Comparison of ENCODE assay signal across 26 cellular contexts in genomic region chr20:23255106-23255505, GRCh38.
"Had no signal": no experiment of that assay in that cellular context is flagged by ENCODE, and none has a peak within 500 bp of the region (broad histone marks: within the 10 kb centered on the region; RNA-seq: fewer than 3 reads in every experiment).

No MANE protein-coding gene starts in this region.

- ATAC-seq: heart right ventricle; left colon; left ventricle myocardium superior; lower lobe of right lung; natural killer cell; right cardiac atrium; stimulated activated effector memory CD8-positive, alpha-beta T cell treated with anti-CD3 and anti-CD28 coated beads, Interleukin-12 subunit alpha, Interleukin-12 subunit beta, amount 100 ng/mL, for 72 hours had no signal

- H3K4me3 ChIP-seq: colonic mucosa, esophagus squamous epithelium, heart right ventricle, lower lobe of right lung, prostate gland, sigmoid colon, stomach, tibial artery, upper lobe of left lung had no signal

- H3K4me1 ChIP-seq: colonic mucosa, prostate gland, sigmoid colon had no signal

- FAIRE-seq: endothelial cell of umbilical vein, islet of Langerhans, urothelium cell line had no signal

- H3K9me3 ChIP-seq: colonic mucosa, esophagus squamous epithelium, heart right ventricle, lower lobe of right lung, prostate gland, sigmoid colon, stomach, tibial artery, upper lobe of left lung had no signal

- H3K27me3 ChIP-seq: colonic mucosa, sigmoid colon, upper lobe of left lung had no signal

- H3K27ac ChIP-seq: colonic mucosa, lower lobe of right lung, prostate gland, sigmoid colon, tibial artery had no signal

- H3K36me3 ChIP-seq: colonic mucosa, esophagus squamous epithelium, heart right ventricle, lower lobe of right lung, prostate gland, sigmoid colon, stomach, tibial artery, upper lobe of left lung had no signal

- DNase-seq: colonic mucosa; dermis blood vessel endothelial cell; effector memory CD4-positive, alpha-beta T cell; esophagus squamous epithelium; foreskin melanocyte; glutamatergic neuron; heart right ventricle; hippocampal formation; kidney glomerular epithelial cell; left colon; left ventricle myocardium superior; lower lobe of right lung; natural killer cell; right cardiac atrium; sigmoid colon; stimulated activated CD4-positive, alpha-beta T cell treated with anti-CD3 and anti-CD28 coated beads, Interleukin-2, amount 100 ng/mL, for 24 hours; stimulated activated CD4-positive, alpha-beta T cell treated with anti-CD3 and anti-CD28 coated beads, Interleukin-4, amount 100 ng/mL, for 24 hours; stimulated activated naive CD4-positive, alpha-beta T cell treated with Interleukin-2 at 50 U/mL for 16 hours; stomach; tibial artery had no signal
